8 cellular contexts compared by ENCODE assay signal in genomic region chr22:42294034-42294985, GRCh38. TPM values are rescaled to one million over a fixed set of nuclear protein-coding genes. Genes with fewer than 3 reads are reported as not detected.
DNase-seq lines count a peak whose midpoint lies in the region; ATAC-seq and TF ChIP-seq lines count a peak whose summit lies in the region.

No MANE protein-coding gene starts in this region.

- H3K27ac ChIP-seq in thyroid gland = no peak overlapping the region
- no peak overlapping the region for H3K27ac ChIP-seq in ascending aorta

- TF ChIP-seq CTCF in fibroblast of pulmonary artery (IDR thresholded peaks at IDR 0.05; ENCODE audit: low read length, missing control alignments) = no peak
- no peak for TF ChIP-seq CTCF in thyroid gland (IDR thresholded peaks at IDR 0.05)
- no peak for TF ChIP-seq CTCF in ascending aorta (IDR thresholded peaks at IDR 0.05)
- no peak for TF ChIP-seq CTCF in GM13976 (IDR thresholded peaks at IDR 0.05; ENCODE audit: borderline replicate concordance, control extremely low read depth, extremely low read depth, insufficient read depth, missing control alignments)

- TF ChIP-seq POLR2A in thyroid gland (IDR thresholded peaks at IDR 0.05) = no peak

- H3K4me1 ChIP-seq in thyroid gland = peaks cover 13 to 22% of the 10 kb centered on the region in 2 donors
- no peaks in the 10 kb centered on the region for H3K4me1 ChIP-seq in ascending aorta

- intact Hi-C loops in thyroid gland (cut with DNase I) = no loop called here
- intact Hi-C loops in ascending aorta (cut with DNase I) = no loop called here

- peaks cover 38% of the 10 kb centered on the region for H3K4me1 Mint-ChIP-seq in T-helper 17 cell

- peak; percentile 24 for DNase-seq in A172 (ENCODE audit: low spot score)
- peak; percentile 97 for DNase-seq in H7
- no peak for DNase-seq in T-helper 17 cell
- peak; percentile 67 for DNase-seq in fibroblast of pulmonary artery (ENCODE audit: low read depth)
- peak; percentile 65 to 77 for DNase-seq in thyroid gland
- no peak for DNase-seq in ascending aorta (ENCODE audit: low spot score in 2 of 2)
- DNase-seq in GM13976 (ENCODE audit: low spot score) = no peak

- in situ Hi-C loops in GM13976 (cut with MboI; ENCODE audit: low sequenced_read_pairs, unreplicated experiment) = no loop called here

- H3K27me3 ChIP-seq in H7 (ENCODE audit: control insufficient read depth, insufficient read depth, low read length) (no peaks in the 10 kb centered on the region), thyroid gland (no peaks in the 10 kb centered on the region), ascending aorta (no peaks in the 10 kb centered on the region)

- no peak overlapping the region for H3K4me3 ChIP-seq in H7 (ENCODE audit: insufficient read depth, low read depth, low read length)
- no peak overlapping the region for H3K4me3 ChIP-seq in fibroblast of pulmonary artery (replicated peaks; ENCODE audit: low read depth, low read length)
- H3K4me3 ChIP-seq in thyroid gland (replicated peaks in 1 of 3) = no peak overlapping the region
- no peak overlapping the region for H3K4me3 ChIP-seq in ascending aorta

- no peaks in the 10 kb centered on the region for H3K36me3 ChIP-seq in H7 (replicated peaks; ENCODE audit: control insufficient read depth, insufficient read depth, low read length)
- no peaks in the 10 kb centered on the region for H3K36me3 ChIP-seq in thyroid gland
- H3K36me3 ChIP-seq in ascending aorta = no peaks in the 10 kb centered on the region

- ATAC-seq in T-helper 17 cell (peak; percentile 85), HG02884 (IDR thresholded peaks at IDR 0.05; ENCODE audit: unreplicated experiment) (no peak)

- H3K9me3 ChIP-seq in T-helper 17 cell (ENCODE audit: control insufficient read depth, low read length, poor library complexity, severe bottlenecking) (no peaks in the 10 kb centered on the region), thyroid gland (no peaks in the 10 kb centered on the region), ascending aorta (no peaks in the 10 kb centered on the region)

- peak overlapping the region; percentile 53 for H3K4me3 Mint-ChIP-seq in T-helper 17 cell

- no peaks in the 10 kb centered on the region for H3K36me3 Mint-ChIP-seq in T-helper 17 cell (ENCODE audit: low read depth)

- peak overlapping the region; percentile 49 for H3K27ac Mint-ChIP-seq in T-helper 17 cell

- no peaks in the 10 kb centered on the region for H3K27me3 Mint-ChIP-seq in T-helper 17 cell

- 50 to 52% methylated on average over 17 to 19 of the region's 22 CpGs for WGBS in thyroid gland, 2 donors

RNA-seq across cellular contexts. Expression of gene TCF20, which starts 23.9 kb away (rescaled TPM):
- total RNA-seq in A172 (2014; rRNA removed; shearing (Covaris generic)) = 12.4 and 26.0 TPM in 2 replicates
- 39.8 and 56.4 TPM in 2 replicates for total RNA-seq in H7 (2014; rRNA removed; shearing (Covaris generic))
- total RNA-seq in T-helper 17 cell (10 to 100 TPM; 68.7 to 81.9 TPM), thyroid gland (10 to 100 TPM; 47.6 to 82.4 (median 68.7) TPM), ascending aorta (11.9 TPM)

Comparison
In these comparisons a context has a peak if more than half of its experiments do, and no peak if none do; other contexts are left out.
1. DNase-seq: peak in A172 (single experiment), H7 (single experiment), fibroblast of pulmonary artery (single experiment) and thyroid gland (2 of 2); none in T-helper 17 cell (0 of 3), ascending aorta (0 of 2) and GM13976 (single experiment).